In genomic region chr6:147772724-147773123, GRCh38 we compare ENCODE assay signal across 26 cellular contexts.
"Had no signal": no experiment of that assay in that cellular context is flagged by ENCODE, and none has a peak within 500 bp of the region (broad histone marks: within the 10 kb centered on the region; RNA-seq: fewer than 3 reads in every experiment).

No MANE protein-coding gene starts in this region.

- ATAC-seq: effector memory CD8-positive, alpha-beta T cell; esophagus mucosa; foreskin keratinocyte; gastrocnemius medialis; gastroesophageal sphincter; heart right ventricle had no signal

- H3K4me1 ChIP-seq: colonic mucosa, esophagus muscularis mucosa, foreskin keratinocyte, gastrocnemius medialis, gastroesophageal sphincter, heart right ventricle had no signal

- DNase-seq: colonic mucosa; cortex of kidney; dermis blood vessel endothelial cell; dorsolateral prefrontal cortex; effector CD4-positive, alpha-beta T cell; effector CD8-positive, alpha-beta T cell; effector memory CD4-positive, alpha-beta T cell; effector memory CD8-positive, alpha-beta T cell; endodermal cell; erythroblast; esophagus squamous epithelium; foreskin fibroblast; foreskin keratinocyte; gastrocnemius medialis; glutamatergic neuron; head of caudate nucleus; heart right ventricle had no signal

- H3K36me3 ChIP-seq: colonic mucosa, esophagus muscularis mucosa, esophagus squamous epithelium, gastrocnemius medialis, gastroesophageal sphincter, heart right ventricle had no signal

- H3K27me3 ChIP-seq: colonic mucosa, dorsolateral prefrontal cortex, esophagus muscularis mucosa, esophagus squamous epithelium, foreskin keratinocyte, gastrocnemius medialis, gastroesophageal sphincter, heart right ventricle had no signal

- H3K4me3 ChIP-seq: colonic mucosa, coronary artery, dorsolateral prefrontal cortex, esophagus muscularis mucosa, esophagus squamous epithelium, gastrocnemius medialis, gastroesophageal sphincter, heart right ventricle had no signal

- FAIRE-seq: colon, endometrium, endothelial cell of umbilical vein, frontal cortex had no signal

- H3K9me3 ChIP-seq: colonic mucosa, esophagus muscularis mucosa, esophagus squamous epithelium, gastrocnemius medialis, gastroesophageal sphincter, heart right ventricle had no signal

- H3K27ac ChIP-seq: colonic mucosa, coronary artery, dorsolateral prefrontal cortex, epithelial cell of prostate, esophagus muscularis mucosa, esophagus squamous epithelium, foreskin keratinocyte, gastrocnemius medialis, gastroesophageal sphincter, heart right ventricle had no signal
